ENCODE assay signal across 8 cellular contexts in the genomic region with DNA sequence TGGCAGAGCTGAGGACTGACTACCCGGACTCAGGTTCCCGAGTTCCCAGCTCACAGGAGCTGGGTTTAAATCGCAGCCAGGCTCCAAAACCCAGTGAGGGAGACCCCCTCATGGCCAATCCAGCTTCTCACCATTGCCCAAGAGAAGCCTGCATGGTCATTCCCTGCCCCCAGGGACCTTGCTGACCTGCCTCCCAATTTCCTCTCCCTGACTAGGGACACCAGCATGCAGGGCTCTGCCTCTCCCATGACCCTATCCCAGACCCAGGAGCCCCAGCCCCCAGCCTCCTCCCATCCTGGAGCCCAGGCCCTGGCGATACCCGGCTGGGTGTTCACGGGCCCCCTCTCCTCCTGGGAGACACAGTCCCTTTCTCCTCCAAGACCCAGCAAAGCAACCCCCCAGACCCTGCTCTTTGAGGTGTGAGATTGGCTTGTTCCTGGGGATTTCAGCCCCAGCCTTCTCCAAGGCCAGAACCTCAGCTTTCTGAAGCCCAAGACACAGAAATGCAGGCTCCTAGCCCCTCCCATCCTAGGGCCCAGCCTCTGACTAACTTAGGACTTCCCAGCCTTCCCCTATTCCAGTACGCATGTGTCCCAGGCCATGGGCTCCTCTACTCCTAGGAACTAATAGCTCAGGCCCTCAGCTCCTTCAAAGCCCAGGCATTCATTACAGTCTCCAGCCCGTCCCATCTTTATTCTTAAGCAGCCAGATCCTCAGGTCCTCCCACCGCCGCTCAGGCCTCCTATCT. TPM values are rescaled to one million over a fixed set of nuclear protein-coding genes. Genes with fewer than 3 reads are reported as not detected.
DNase-seq lines count a peak whose midpoint lies in the region; ATAC-seq and TF ChIP-seq lines count a peak whose summit lies in the region.

No MANE protein-coding gene starts in this region.

- H3K9me3 ChIP-seq in KOPT-K1 (ENCODE audit: insufficient read depth, low read length, poor library complexity, severe bottlenecking) = no peaks in the 10 kb centered on the region
- H3K9me3 ChIP-seq in adipocyte (ENCODE audit: control insufficient read depth, low read length) = no peaks in the 10 kb centered on the region

- peak; percentile 47 to 69 for ATAC-seq in left cardiac atrium
- ATAC-seq in GM19463 (IDR thresholded peaks at IDR 0.05; ENCODE audit: unreplicated experiment) = no peak
- ATAC-seq in GM18498 (IDR thresholded peaks at IDR 0.05; ENCODE audit: unreplicated experiment) = no peak

- H3K4me3 Mint-ChIP-seq in progenitor cell of endocrine pancreas (ENCODE audit: low read depth) = peak overlapping the region; percentile 99

- H3K27ac ChIP-seq in KOPT-K1 (ENCODE audit: low read depth, low read length, poor library complexity, severe bottlenecking) = peak overlapping the region; percentile 89

- TF ChIP-seq CTCF in progenitor cell of endocrine pancreas (IDR thresholded peaks at IDR 0.05; ENCODE audit: unreplicated experiment) = no peak

- H3K4me1 ChIP-seq in adipocyte (ENCODE audit: control insufficient read depth, insufficient read depth, low read length) = peaks cover 34% of the 10 kb centered on the region

- no peaks in the 10 kb centered on the region for H3K27me3 ChIP-seq in adipocyte (replicated peaks; ENCODE audit: control insufficient read depth, insufficient read depth, low read length)

- H3K9ac ChIP-seq in adipocyte (ENCODE audit: low read length) = peak overlapping the region; percentile 100

- peaks cover 18% of the 10 kb centered on the region for H3K4me1 Mint-ChIP-seq in progenitor cell of endocrine pancreas (ENCODE audit: low read depth)

- H3K36me3 ChIP-seq in KOPT-K1 (ENCODE audit: insufficient read depth, low read length) = peaks cover 21% of the 10 kb centered on the region; the same call in 1 of the 2 replicates
- H3K36me3 ChIP-seq in adipocyte (ENCODE audit: control insufficient read depth, insufficient read depth, low read length, severe bottlenecking) = peaks cover 17% of the 10 kb centered on the region

- H3K27me3 Mint-ChIP-seq in progenitor cell of endocrine pancreas = no peaks in the 10 kb centered on the region

- DNase-seq in DMS114 treated with DMSO at 0.1 percent for 48 hours (lab: John Stamatoyannopoulos, UW; ENCODE audit: unreplicated experiment) = peak; percentile 7
- peak; percentile 90 for DNase-seq in adipocyte (ENCODE audit: low read depth)
- DNase-seq in left cardiac atrium = peak; percentile 76
- no peak for DNase-seq in progenitor cell of endocrine pancreas (ENCODE audit: low spot score, unreplicated experiment)
- no peak for DNase-seq in NCI-H345 (lab: John Stamatoyannopoulos, UW)

- H3K27ac Mint-ChIP-seq in progenitor cell of endocrine pancreas = peak overlapping the region; percentile 96

- H3K4me3 ChIP-seq in adipocyte (ENCODE audit: low read length) = peak overlapping the region; percentile 99

- intact Hi-C loops in left cardiac atrium (cut with DNase I) = loop anchor here in 1 of 2 donors (10.0 kb wide), 1 partner anchor 83 kb away; a partner anchor contains a TSS

- H3K9me3 Mint-ChIP-seq in progenitor cell of endocrine pancreas (ENCODE audit: low read depth) = no peaks in the 10 kb centered on the region

- H3K36me3 Mint-ChIP-seq in progenitor cell of endocrine pancreas (ENCODE audit: insufficient read depth) = peaks cover 10% of the 10 kb centered on the region

RNA-seq across cellular contexts. Expression of a gene that starts 1.1 kb away (rescaled TPM):
- total RNA-seq in left cardiac atrium (10 to 100 TPM; 66.4 to 95.7 TPM), progenitor cell of endocrine pancreas (57.4 and 65.8 TPM in 2 replicates)

RNA-seq across cellular contexts. Expression of a gene that starts 1.7 kb away (rescaled TPM):
- total RNA-seq in left cardiac atrium = 10 to 100 TPM; 39.3 to 50.0 TPM
- 81.5 and 83.0 TPM in 2 replicates for total RNA-seq in progenitor cell of endocrine pancreas

RNA-seq across cellular contexts. Expression of a gene that starts 24.9 kb away (rescaled TPM):
- total RNA-seq in left cardiac atrium (under 1 TPM in 1 of 2 donors, not detected in 1; 0.55 TPM), progenitor cell of endocrine pancreas (not detected in 2 replicates)

RNA-seq across cellular contexts. Expression of a gene that starts 26.9 kb away (rescaled TPM):
- total RNA-seq in left cardiac atrium = 1,000 to 10,000 TPM; 1,813 to 2,086 TPM
- 2,544 and 2,716 TPM in 2 replicates for total RNA-seq in progenitor cell of endocrine pancreas

RNA-seq across cellular contexts. Expression of a gene that starts 32.1 kb away (rescaled TPM):
- not detected for total RNA-seq in left cardiac atrium
- not detected in 2 replicates for total RNA-seq in progenitor cell of endocrine pancreas

Comparison
In these comparisons a context has a peak if more than half of its experiments do, and no peak if none do; other contexts are left out.
1. DNase-seq: peak in DMS114 treated with DMSO at 0.1 percent for 48 hours (single experiment), adipocyte (single experiment) and left cardiac atrium (single experiment); none in progenitor cell of endocrine pancreas (single experiment) and NCI-H345 (single experiment).
2. ATAC-seq: peak in left cardiac atrium (2 of 2); none in GM19463 (single experiment) and GM18498 (single experiment).